ENCODE assay signal across 11 cellular contexts in genomic region chr7:66267249-66267648, GRCh38.
DNase-seq lines count a peak whose midpoint lies in the region; ATAC-seq and TF ChIP-seq lines count a peak whose summit lies in the region.
"Had no signal": no experiment of that assay in that cellular context is flagged by ENCODE, and none has a peak within 500 bp of the region (broad histone marks: within the 10 kb centered on the region; RNA-seq: fewer than 3 reads in every experiment).

No MANE protein-coding gene starts in this region.

- peak overlapping the region in 1 of 4 donors; percentile 23 for H3K27ac ChIP-seq in body of pancreas
- H3K27ac ChIP-seq in neural progenitor cell, result no peak overlapping the region
- no peak overlapping the region for H3K27ac ChIP-seq in Karpas-422 (ENCODE audit: low read length)
- H3K27ac ChIP-seq in MM.1S (ENCODE audit: low read length), result no peak overlapping the region

- H3K9me3 ChIP-seq in body of pancreas (peaks cover 0 to 11% (median 2%) of the 10 kb centered on the region in 3 donors), skeletal muscle satellite cell (replicated peaks; ENCODE audit: low read length) (peaks cover 14% of the 10 kb centered on the region), neural progenitor cell (ENCODE audit: low read depth) (peaks cover 18% of the 10 kb centered on the region), Karpas-422 (ENCODE audit: low read length) (peaks cover 22% of the 10 kb centered on the region), MM.1S (replicated peaks; ENCODE audit: insufficient read depth, low read length) (no peaks in the 10 kb centered on the region)

- H3K79me2 ChIP-seq in neural progenitor cell (ENCODE audit: low read depth), result no peaks in the 10 kb centered on the region
- no peaks in the 10 kb centered on the region for H3K79me2 ChIP-seq in Karpas-422 (ENCODE audit: low read length)
- no peaks in the 10 kb centered on the region for H3K79me2 ChIP-seq in MM.1S (ENCODE audit: low read length)

- H3K27ac Mint-ChIP-seq in neural progenitor cell, result no peak overlapping the region
- H3K27ac Mint-ChIP-seq: CD8-positive, alpha-beta memory T cell had no signal

- no peak for TF ChIP-seq POLR2A in body of pancreas (IDR thresholded peaks at IDR 0.05)

- H3K9ac ChIP-seq in skeletal muscle satellite cell (ENCODE audit: low read depth, low read length) (peak overlapping the region; percentile 21), neural progenitor cell (no peak overlapping the region), Karpas-422 (ENCODE audit: low read length) (no peak overlapping the region), MM.1S (ENCODE audit: low read length) (no peak overlapping the region)

- H3K27me3 Mint-ChIP-seq in neural progenitor cell (ENCODE audit: insufficient read depth, low read depth), result no peaks in the 10 kb centered on the region

- H3K36me3 ChIP-seq in body of pancreas (replicated peaks in 1 of 2; ENCODE audit: insufficient read depth in 1 of 2, low read depth in 2 of 2), result no peaks in the 10 kb centered on the region
- H3K36me3 ChIP-seq in skeletal muscle satellite cell (ENCODE audit: insufficient read depth, low read length), result peaks cover 8% of the 10 kb centered on the region
- H3K36me3 ChIP-seq in neural progenitor cell, result peaks cover 7% of the 10 kb centered on the region
- H3K36me3 ChIP-seq in Karpas-422 (ENCODE audit: insufficient read depth, low read length), result no peaks in the 10 kb centered on the region
- no peaks in the 10 kb centered on the region for H3K36me3 ChIP-seq in MM.1S (replicated peaks; ENCODE audit: insufficient read depth, low read length)

- 49 to 60% methylated on average over 2 of the region's 2 CpGs for WGBS in body of pancreas, 2 donors

- H3K9me2 ChIP-seq in Karpas-422 (replicated peaks; ENCODE audit: insufficient read depth, low read length) (no peaks in the 10 kb centered on the region), MM.1S (replicated peaks; ENCODE audit: insufficient read depth, low read length) (no peaks in the 10 kb centered on the region)

- H4K20me1 ChIP-seq in neural progenitor cell (ENCODE audit: low read depth), result no peaks in the 10 kb centered on the region
- H4K20me1 ChIP-seq in Karpas-422 (ENCODE audit: insufficient read depth, low read depth, low read length), result no peaks in the 10 kb centered on the region
- no peaks in the 10 kb centered on the region for H4K20me1 ChIP-seq in MM.1S (ENCODE audit: insufficient read depth, low read length)

- H3K4me2 ChIP-seq in skeletal muscle satellite cell (ENCODE audit: low read length), result peak overlapping the region; percentile 67
- no peak overlapping the region for H3K4me2 ChIP-seq in neural progenitor cell
- no peak overlapping the region for H3K4me2 ChIP-seq in Karpas-422 (ENCODE audit: low read depth, low read length, poor library complexity, severe bottlenecking)
- no peak overlapping the region for H3K4me2 ChIP-seq in MM.1S (ENCODE audit: low read depth, low read length)

- H3K4me1 ChIP-seq in body of pancreas (no peaks in the 10 kb centered on the region), skeletal muscle satellite cell (ENCODE audit: control insufficient read depth, insufficient read depth, low read length) (peaks cover 21% of the 10 kb centered on the region), neural progenitor cell (no peaks in the 10 kb centered on the region), Karpas-422 (ENCODE audit: low read length) (no peaks in the 10 kb centered on the region), MM.1S (ENCODE audit: low read length) (no peaks in the 10 kb centered on the region)

- peaks cover 42% of the 10 kb centered on the region for H3K9me3 Mint-ChIP-seq in neural progenitor cell

- peak; percentile 48 for ATAC-seq in body of pancreas

- intact Hi-C loops in body of pancreas (cut with DNase I), result no loop called here

- TF ChIP-seq CTCF in body of pancreas (IDR thresholded peaks at IDR 0.05), result no peak
- no peak for TF ChIP-seq CTCF in neural progenitor cell (IDR thresholded peaks at IDR 0.05)
- TF ChIP-seq CTCF in MM.1S (IDR thresholded peaks at IDR 0.05; ENCODE audit: low read length), result no peak

- H3K36me3 Mint-ChIP-seq in neural progenitor cell, result peaks cover 20% of the 10 kb centered on the region

- no peaks in the 10 kb centered on the region for H3K27me3 ChIP-seq in body of pancreas
- H3K27me3 ChIP-seq in skeletal muscle satellite cell (ENCODE audit: control insufficient read depth, insufficient read depth, low read length), result no peaks in the 10 kb centered on the region
- no peaks in the 10 kb centered on the region for H3K27me3 ChIP-seq in neural progenitor cell
- no peaks in the 10 kb centered on the region; the same call in 1 of the 2 replicates for H3K27me3 ChIP-seq in Karpas-422 (ENCODE audit: low read length)
- no peaks in the 10 kb centered on the region for H3K27me3 ChIP-seq in MM.1S (replicated peaks; ENCODE audit: insufficient read depth, low read length)

- no peak overlapping the region for H3K4me3 Mint-ChIP-seq in neural progenitor cell
- H3K4me3 Mint-ChIP-seq: CD8-positive, alpha-beta memory T cell; central memory CD8-positive, alpha-beta T cell had no signal

- no peak overlapping the region for H3K4me3 ChIP-seq in body of pancreas
- H3K4me3 ChIP-seq in skeletal muscle satellite cell (ENCODE audit: low read length), result peak overlapping the region; percentile 18
- H3K4me3 ChIP-seq in neural progenitor cell, result no peak overlapping the region
- no peak overlapping the region for H3K4me3 ChIP-seq in Karpas-422 (ENCODE audit: low read length)
- no peak overlapping the region for H3K4me3 ChIP-seq in MM.1S (ENCODE audit: low read length)

- H2AFZ ChIP-seq in neural progenitor cell (replicated peaks) (no peak overlapping the region), Karpas-422 (ENCODE audit: low read length) (no peak overlapping the region), MM.1S (ENCODE audit: low read length) (no peak overlapping the region)

- DNase-seq in EL, result peak; percentile 81
- peak in 3 of 4 donors; percentile 17 to 62 (median 22) for DNase-seq in body of pancreas
- peak; percentile 44 for DNase-seq in hepatic stellate cell (ENCODE audit: low spot score)
- DNase-seq in neural progenitor cell (ENCODE audit: low spot score), result no peak
- DNase-seq in Karpas-422, result no peak
- no peak for DNase-seq in MM.1S
- no peak for DNase-seq in SIG-M5 treated with dmso at 0.1 percent for 504 hours (lab: John Stamatoyannopoulos, UW; ENCODE audit: unreplicated experiment)
- DNase-seq: CD8-positive, alpha-beta memory T cell; NCI-H1694 treated with DMSO at 0.1 percent for 48 hours had no signal

- no peaks in the 10 kb centered on the region for H3F3A ChIP-seq in neural progenitor cell (ENCODE audit: low read depth)
- no peaks in the 10 kb centered on the region for H3F3A ChIP-seq in MM.1S (ENCODE audit: insufficient read depth, low read length)

- no peaks in the 10 kb centered on the region for H3K4me1 Mint-ChIP-seq in neural progenitor cell
- H3K4me1 Mint-ChIP-seq: CD8-positive, alpha-beta memory T cell; central memory CD8-positive, alpha-beta T cell had no signal

Comparison
In these comparisons a context has a peak if more than half of its experiments do, and no peak if none do; other contexts are left out.
1. DNase-seq: peak in EL (single experiment), body of pancreas (3 of 4) and hepatic stellate cell (single experiment); none in neural progenitor cell (single experiment), Karpas-422 (single experiment), MM.1S (single experiment) and SIG-M5 treated with dmso at 0.1 percent for 504 hours (single experiment).